Comparison of ENCODE assay signal across 8 cellular contexts in the genomic region with DNA sequence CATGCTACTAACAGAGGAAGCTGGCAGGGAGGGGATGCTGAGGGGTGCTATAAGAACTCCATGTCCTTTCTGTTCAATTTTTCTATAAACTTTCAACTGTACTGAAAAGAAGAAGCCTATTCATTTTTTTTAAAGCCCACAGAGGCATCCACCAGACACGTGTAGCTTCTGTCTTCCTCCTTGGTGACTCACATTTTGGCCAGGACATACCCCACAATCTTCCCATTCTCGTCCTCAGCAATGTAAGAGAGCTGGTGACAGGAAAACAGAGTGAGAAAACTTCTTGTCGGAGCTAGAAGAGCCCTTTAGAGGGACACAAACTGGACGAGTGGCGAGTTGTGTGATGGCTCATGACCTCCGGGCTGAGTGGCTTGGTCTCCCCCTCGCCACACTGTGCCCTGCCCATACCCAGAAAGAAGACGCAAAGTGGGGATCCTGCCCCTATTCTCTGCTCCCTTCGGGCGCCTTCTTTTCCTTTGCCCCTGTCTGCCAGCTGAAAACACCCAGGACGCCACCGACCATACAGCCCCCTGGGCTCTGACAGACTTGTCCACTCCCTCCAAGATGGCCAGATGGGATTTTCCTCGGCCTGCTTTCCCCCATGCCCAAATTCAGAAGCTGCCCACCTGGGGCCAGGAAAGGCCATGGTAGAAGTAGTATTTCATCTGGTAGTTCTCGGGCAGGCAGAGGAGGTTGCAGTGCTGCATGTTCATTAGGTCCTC. TPM values are rescaled to one million over a fixed set of nuclear protein-coding genes. Genes with fewer than 3 reads are reported as not detected.
DNase-seq lines count a peak whose midpoint lies in the region; ATAC-seq and TF ChIP-seq lines count a peak whose summit lies in the region.

No MANE protein-coding gene starts in this region.

- H3K27me3 Mint-ChIP-seq in activated CD4-positive, alpha-beta T cell treated with anti-CD3 and anti-CD28 coated beads, Interleukin-2, amount 10 ng/mL, durations not matched to agents 24 days and 14 days: no peaks in the 10 kb centered on the region
- H3K27me3 Mint-ChIP-seq in activated CD4-positive, alpha-beta memory T cell treated with anti-CD3 and anti-CD28 coated beads for 36 hours: no peaks in the 10 kb centered on the region

- H3K4me3 ChIP-seq in iPS-20b (ENCODE audit: low read length) (peak overlapping the region; percentile 71), suprapubic skin (peak overlapping the region; percentile 72)

- no peak for TF ChIP-seq EP300 in suprapubic skin (IDR thresholded peaks at IDR 0.05)

- CTCF ChIA-PET in activated CD4-positive, alpha-beta memory T cell treated with anti-CD3 and anti-CD28 coated beads for 36 hours (lab: Charles Lee): interaction anchor here (1.3 to 13.4 kb wide), 4 partner anchors 9 to 33 kb away, joined by 3 to 93 read pairs (median 8); a partner anchor contains a TSS

- peak overlapping the region; percentile 73; the same call in 1 of the 2 replicates for H3K9ac ChIP-seq in iPS-20b (ENCODE audit: low read depth, low read length)

- no peaks in the 10 kb centered on the region for H3K9me3 ChIP-seq in iPS-20b (ENCODE audit: insufficient read depth, low read depth, low read length)
- H3K9me3 ChIP-seq in suprapubic skin: no peaks in the 10 kb centered on the region

- in situ Hi-C loops in GM13977 (cut with MboI; ENCODE audit: low pct_unique_long_range_greater_than_20kb, low sequenced_read_pairs, unreplicated experiment): loop anchor here (25.0 kb wide), 1 partner anchor 972 kb away; no protein-coding TSS in a partner anchor

- TF ChIP-seq POLR2A in suprapubic skin (IDR thresholded peaks at IDR 0.05): no peak

- peak overlapping the region; percentile 74 for H3K27ac Mint-ChIP-seq in activated CD4-positive, alpha-beta T cell treated with anti-CD3 and anti-CD28 coated beads, Interleukin-2, amount 10 ng/mL, durations not matched to agents 24 days and 14 days
- peak overlapping the region; percentile 74 for H3K27ac Mint-ChIP-seq in activated CD4-positive, alpha-beta memory T cell treated with anti-CD3 and anti-CD28 coated beads for 36 hours

- peaks cover 16% of the 10 kb centered on the region for H3K36me3 Mint-ChIP-seq in activated CD4-positive, alpha-beta T cell treated with anti-CD3 and anti-CD28 coated beads, Interleukin-2, amount 10 ng/mL, durations not matched to agents 24 days and 14 days (ENCODE audit: low read depth)
- H3K36me3 Mint-ChIP-seq in activated CD4-positive, alpha-beta memory T cell treated with anti-CD3 and anti-CD28 coated beads for 36 hours: peaks cover 7% of the 10 kb centered on the region

- H3K4me1 ChIP-seq in iPS-20b (ENCODE audit: insufficient read depth, low read length): no peaks in the 10 kb centered on the region; the same call in 1 of the 2 replicates
- peaks cover 22% of the 10 kb centered on the region for H3K4me1 ChIP-seq in suprapubic skin

- POLR2A ChIA-PET in activated CD4-positive, alpha-beta memory T cell treated with anti-CD3 and anti-CD28 coated beads for 36 hours (lab: Charles Lee): interaction anchor here (2.0 kb wide), 1 partner anchor 9 kb away, joined by 7 read pairs; a partner anchor contains a TSS

- H3K27me3 ChIP-seq in iPS-20b (ENCODE audit: insufficient read depth, low read length) (no peaks in the 10 kb centered on the region), suprapubic skin (no peaks in the 10 kb centered on the region)

- ATAC-seq in GM18517 (IDR thresholded peaks at IDR 0.05; ENCODE audit: unreplicated experiment): no peak

- WGBS in suprapubic skin: 51% methylated on average over 14 of the region's 14 CpGs

- H3K27ac ChIP-seq in iPS-20b (ENCODE audit: low read length) (no peak overlapping the region), suprapubic skin (peak overlapping the region; percentile 71)

- intact Hi-C loops in activated CD4-positive, alpha-beta T cell treated with anti-CD3 and anti-CD28 coated beads, Interleukin-2, amount 10 ng/mL, durations not matched to agents 24 days and 14 days (cut with micrococcal nuclease): no loop called here
- intact Hi-C loops in activated CD4-positive, alpha-beta memory T cell treated with anti-CD3 and anti-CD28 coated beads for 36 hours (cut with micrococcal nuclease): loop anchor here (10.0 kb wide), 1 partner anchor 459 kb away; a partner anchor contains a TSS

- H3K4me3 Mint-ChIP-seq in activated CD4-positive, alpha-beta T cell treated with anti-CD3 and anti-CD28 coated beads, Interleukin-2, amount 10 ng/mL, durations not matched to agents 24 days and 14 days: peak overlapping the region; percentile 88
- peak overlapping the region; percentile 88 for H3K4me3 Mint-ChIP-seq in activated CD4-positive, alpha-beta memory T cell treated with anti-CD3 and anti-CD28 coated beads for 36 hours

- H3K36me3 ChIP-seq in iPS-20b (ENCODE audit: insufficient read depth, low read depth, low read length) (peaks cover 11% of the 10 kb centered on the region), suprapubic skin (peaks cover 18% of the 10 kb centered on the region)

- H3K9me3 Mint-ChIP-seq in activated CD4-positive, alpha-beta T cell treated with anti-CD3 and anti-CD28 coated beads, Interleukin-2, amount 10 ng/mL, durations not matched to agents 24 days and 14 days: no peaks in the 10 kb centered on the region
- no peaks in the 10 kb centered on the region for H3K9me3 Mint-ChIP-seq in activated CD4-positive, alpha-beta memory T cell treated with anti-CD3 and anti-CD28 coated beads for 36 hours

- peaks cover 15% of the 10 kb centered on the region for H3K4me1 Mint-ChIP-seq in activated CD4-positive, alpha-beta T cell treated with anti-CD3 and anti-CD28 coated beads, Interleukin-2, amount 10 ng/mL, durations not matched to agents 24 days and 14 days
- H3K4me1 Mint-ChIP-seq in activated CD4-positive, alpha-beta memory T cell treated with anti-CD3 and anti-CD28 coated beads for 36 hours (ENCODE audit: low read depth): peaks cover 37% of the 10 kb centered on the region

- TF ChIP-seq CTCF in suprapubic skin (IDR thresholded peaks at IDR 0.05) (no peak), GM13977 (IDR thresholded peaks at IDR 0.05; ENCODE audit: extremely low read depth, insufficient read depth, missing control alignments) (no peak)

- DNase-seq in activated CD4-positive, alpha-beta T cell treated with anti-CD3 and anti-CD28 coated beads, Interleukin-2, amount 10 ng/mL, durations not matched to agents 24 days and 14 days: no peak
- no peak for DNase-seq in activated CD4-positive, alpha-beta T cell treated with anti-CD3 and anti-CD28 coated beads for 4 hours
- no peak for DNase-seq in activated CD4-positive, alpha-beta memory T cell treated with anti-CD3 and anti-CD28 coated beads for 36 hours
- DNase-seq in suprapubic skin (ENCODE audit: low spot score in 2 of 2) (no peak), GM13977 (ENCODE audit: low spot score) (no peak)
- no peak for DNase-seq in activated CD4-positive, CD25-positive, alpha-beta regulatory T cell treated with anti-CD3 and anti-CD28 coated beads, Interleukin-2, amount 50 U/mL, for 72 hours

RNA-seq across cellular contexts. Expression of a gene that starts 0.9 kb away (rescaled TPM):
- 153 and 168 TPM in 2 replicates for total RNA-seq in activated CD4-positive, alpha-beta T cell treated with anti-CD3 and anti-CD28 coated beads, Interleukin-2, amount 10 ng/mL, durations not matched to agents 24 days and 14 days
- 100 to 1,000 TPM; 106 to 115 TPM for total RNA-seq in activated CD4-positive, alpha-beta memory T cell treated with anti-CD3 and anti-CD28 coated beads for 36 hours
- total RNA-seq in suprapubic skin: 10 to 100 TPM; 58.5 to 97.2 (median 73.0) TPM

RNA-seq across cellular contexts. Expression of a gene that starts 7.8 kb away (rescaled TPM):
- 135 and 137 TPM in 2 replicates for total RNA-seq in activated CD4-positive, alpha-beta T cell treated with anti-CD3 and anti-CD28 coated beads, Interleukin-2, amount 10 ng/mL, durations not matched to agents 24 days and 14 days
- total RNA-seq in activated CD4-positive, alpha-beta memory T cell treated with anti-CD3 and anti-CD28 coated beads for 36 hours: 100 to 1,000 TPM; 151 to 160 TPM
- 10 to 100 TPM in 2 of 4 donors, 1 to 10 TPM in 2; 4.8 to 17.6 (median 9.6) TPM for total RNA-seq in suprapubic skin

RNA-seq across cellular contexts. Expression of a gene that starts 10.5 kb away (rescaled TPM):
- 13.7 and 15.1 TPM in 2 replicates for total RNA-seq in activated CD4-positive, alpha-beta T cell treated with anti-CD3 and anti-CD28 coated beads, Interleukin-2, amount 10 ng/mL, durations not matched to agents 24 days and 14 days
- total RNA-seq in activated CD4-positive, alpha-beta memory T cell treated with anti-CD3 and anti-CD28 coated beads for 36 hours: 1 to 10 TPM; 8.2 to 8.4 TPM
- 1 to 10 TPM; 1.7 to 9.9 (median 4.6) TPM for total RNA-seq in suprapubic skin

RNA-seq across cellular contexts. Expression of a gene that starts 29.4 kb away (rescaled TPM):
- not detected in 2 replicates for total RNA-seq in activated CD4-positive, alpha-beta T cell treated with anti-CD3 and anti-CD28 coated beads, Interleukin-2, amount 10 ng/mL, durations not matched to agents 24 days and 14 days
- not detected for total RNA-seq in activated CD4-positive, alpha-beta memory T cell treated with anti-CD3 and anti-CD28 coated beads for 36 hours
- total RNA-seq in suprapubic skin: 1 to 10 TPM in 3 of 4 donors, under 1 TPM in 1; 0.78 to 2.4 (median 1.5) TPM

RNA-seq across cellular contexts. Expression of a gene that starts 37.7 kb away (rescaled TPM):
- 107 and 109 TPM in 2 replicates for total RNA-seq in activated CD4-positive, alpha-beta T cell treated with anti-CD3 and anti-CD28 coated beads, Interleukin-2, amount 10 ng/mL, durations not matched to agents 24 days and 14 days
- 10 to 100 TPM; 90.4 to 93.0 TPM for total RNA-seq in activated CD4-positive, alpha-beta memory T cell treated with anti-CD3 and anti-CD28 coated beads for 36 hours
- 10 to 100 TPM; 51.9 to 72.2 (median 55.3) TPM for total RNA-seq in suprapubic skin
